ENCODE assay signal across 17 cellular contexts in the genomic region with DNA sequence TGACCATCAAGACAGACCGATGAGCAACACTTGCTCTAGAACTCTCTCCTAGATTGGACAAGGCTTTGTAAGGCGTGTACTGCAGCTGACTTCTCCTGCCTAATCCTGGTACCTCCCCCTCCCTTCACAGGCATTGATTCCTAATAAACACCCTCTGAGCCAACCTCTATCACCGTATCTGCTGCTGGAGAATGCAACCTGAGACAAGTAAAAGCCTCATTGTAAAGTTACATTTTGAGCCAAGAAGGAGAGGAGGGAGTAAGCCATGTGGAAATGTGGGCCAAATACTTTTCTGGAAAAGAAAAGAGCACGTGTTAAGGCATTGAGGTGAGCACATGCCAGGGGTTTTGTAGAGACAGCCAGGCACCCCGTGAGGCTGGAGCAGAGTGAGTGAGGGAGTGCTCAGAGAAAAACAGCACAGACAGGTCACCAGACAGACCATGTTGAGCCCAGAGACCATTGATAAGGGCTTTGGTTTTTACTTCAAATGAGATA. TPM values are rescaled to one million over a fixed set of nuclear protein-coding genes. Genes with fewer than 3 reads are reported as not detected.
A peak's percentile ranks its signal among the peaks of the same experiment; 100 is the strongest.
DNase-seq lines count a peak whose midpoint lies in the region; ATAC-seq and TF ChIP-seq lines count a peak whose summit lies in the region.
"Had no signal": no experiment of that assay in that cellular context is flagged by ENCODE, and none has a peak within 500 bp of the region (broad histone marks: within the 10 kb centered on the region; RNA-seq: fewer than 3 reads in every experiment).

No MANE protein-coding gene starts in this region.

- peaks cover 4% of the 10 kb centered on the region for H3K36me3 Mint-ChIP-seq in T-helper 17 cell (ENCODE audit: low read depth)

- intact Hi-C loops in mammary epithelial cell (cut with micrococcal nuclease): no loop called here
- intact Hi-C loops in breast epithelium (cut with DNase I; ENCODE audit: low total_unique reads): no loop called here

- no peak overlapping the region for H3K9ac ChIP-seq in mammary epithelial cell (ENCODE audit: insufficient read depth, low read length)

- TF ChIP-seq CTCF in mammary epithelial cell (conservative IDR thresholded peaks at IDR 0.05 in 1 of 2, IDR thresholded peaks at IDR 0.05 in 1 of 2; ENCODE audit: extremely low read depth in 1 of 2, insufficient read depth in 1 of 2, low read depth in 1 of 2, low read length in 2 of 2) (no peak), breast epithelium (IDR thresholded peaks at IDR 0.05) (no peak), epithelial cell of esophagus (IDR thresholded peaks at IDR 0.05; ENCODE audit: insufficient read depth, low read depth, low read length, missing control alignments) (no peak)

- no peaks in the 10 kb centered on the region for H4K20me1 ChIP-seq in mammary epithelial cell (ENCODE audit: insufficient read depth, low read length)

- H3K9me3 ChIP-seq in mammary epithelial cell (replicated peaks; ENCODE audit: insufficient read depth, low read length): no peaks in the 10 kb centered on the region
- no peaks in the 10 kb centered on the region for H3K9me3 ChIP-seq in breast epithelium
- no peaks in the 10 kb centered on the region for H3K9me3 ChIP-seq in T-helper 17 cell (ENCODE audit: control insufficient read depth, low read length, poor library complexity, severe bottlenecking)
- no peaks in the 10 kb centered on the region for H3K9me3 ChIP-seq in thymus (ENCODE audit: control insufficient read depth)

- no peak overlapping the region for H3K4me3 Mint-ChIP-seq in T-helper 17 cell

- peaks cover 28% of the 10 kb centered on the region for H3K79me2 ChIP-seq in mammary epithelial cell (ENCODE audit: insufficient read depth, low read length)

- TF ChIP-seq POLR2A in breast epithelium (IDR thresholded peaks at IDR 0.05): no peak

- H3K27me3 ChIP-seq in mammary epithelial cell (ENCODE audit: insufficient read depth, low read length) (no peaks in the 10 kb centered on the region), breast epithelium (no peaks in the 10 kb centered on the region), thymus (ENCODE audit: control insufficient read depth, insufficient read depth) (peaks cover 3% of the 10 kb centered on the region)
- H3K27me3 ChIP-seq: brain microvascular endothelial cell had no signal

- no peak for DNase-seq in mammary epithelial cell
- DNase-seq in breast epithelium (ENCODE audit: low spot score in 2 of 2): no peak
- no peak for DNase-seq in T-helper 17 cell
- DNase-seq in epithelial cell of esophagus (ENCODE audit: low read depth): peak; percentile 14
- no peak for DNase-seq in stimulated activated CD4-positive, alpha-beta T cell treated with anti-CD3 and anti-CD28 coated beads, Interleukin-12 subunit alpha, Interleukin-12 subunit beta, amount 100 ng/mL, for 4 hours
- DNase-seq: activated T-cell treated with anti-CD3 and anti-CD28 coated beads for 4 hours; AML-193; brain microvascular endothelial cell; effector memory CD8-positive, alpha-beta T cell; kidney; NCI-H1930; retina; SHP77 treated with DMSO at 0.1 percent for 48 hours; stimulated activated CD4-positive, alpha-beta T cell treated with anti-CD3 and anti-CD28 coated beads, Interleukin-2, amount 100 ng/mL, for 48 hours had no signal

- ATAC-seq in T-helper 17 cell (no peak), HG02623 (IDR thresholded peaks at IDR 0.05; ENCODE audit: unreplicated experiment) (no peak), HG03439 (IDR thresholded peaks at IDR 0.05; ENCODE audit: unreplicated experiment) (no peak)
- ATAC-seq: effector memory CD8-positive, alpha-beta T cell had no signal

- no peak overlapping the region for H3K4me3 ChIP-seq in mammary epithelial cell (replicated peaks in 1 of 3; ENCODE audit: insufficient read depth in 1 of 3, low read depth in 2 of 3, low read length in 3 of 3)
- no peak overlapping the region for H3K4me3 ChIP-seq in breast epithelium
- no peak overlapping the region for H3K4me3 ChIP-seq in epithelial cell of esophagus (ENCODE audit: low read length)
- H3K4me3 ChIP-seq in thymus (ENCODE audit: low read length): no peak overlapping the region

- peaks cover 10% of the 10 kb centered on the region for H3K4me1 ChIP-seq in mammary epithelial cell (ENCODE audit: insufficient read depth, low read length)
- peaks cover 0 to 4% of the 10 kb centered on the region in 2 donors for H3K4me1 ChIP-seq in breast epithelium
- H3K4me1 ChIP-seq in thymus (ENCODE audit: control insufficient read depth, insufficient read depth, low read length): no peaks in the 10 kb centered on the region

- no peak overlapping the region for H3K4me2 ChIP-seq in mammary epithelial cell (ENCODE audit: insufficient read depth, low read depth, low read length)

- BruUV-seq in mammary epithelial cell (replicated peaks; lab: Mats Ljungman, UMichigan): no TSS peak

- in situ Hi-C loops in mammary epithelial cell (cut with MboI; ENCODE audit: low sequenced_read_pairs in 2 of 2): no loop called here

- H3K27ac Mint-ChIP-seq in T-helper 17 cell: peak overlapping the region; percentile 85

- no peak overlapping the region for H3K27ac ChIP-seq in mammary epithelial cell (ENCODE audit: insufficient read depth, low read depth, low read length)
- H3K27ac ChIP-seq in breast epithelium: no peak overlapping the region
- peak overlapping the region; percentile 42 for H3K27ac ChIP-seq in thymus (ENCODE audit: low read depth)
- H3K27ac ChIP-seq: brain microvascular endothelial cell had no signal

- dilution Hi-C loops in mammary epithelial cell (cut with HindIII; ENCODE audit: low sequenced_read_pairs): no loop called here

- no peaks in the 10 kb centered on the region for H3K27me3 Mint-ChIP-seq in T-helper 17 cell
- H3K27me3 Mint-ChIP-seq: effector memory CD8-positive, alpha-beta T cell had no signal

- peak overlapping the region; percentile 6 for H2AFZ ChIP-seq in mammary epithelial cell (ENCODE audit: low read depth, low read length)

- WGBS in mammary epithelial cell (ENCODE audit: low coverage, missing lambda C conversion rate): 65% methylated on average over 5 of the region's 5 CpGs
- WGBS in thymus: 92% methylated on average over 5 of the region's 5 CpGs

- H3K36me3 ChIP-seq in mammary epithelial cell (ENCODE audit: insufficient read depth, low read length): no peaks in the 10 kb centered on the region
- no peaks in the 10 kb centered on the region for H3K36me3 ChIP-seq in breast epithelium
- H3K36me3 ChIP-seq in thymus (ENCODE audit: control insufficient read depth, insufficient read depth): no peaks in the 10 kb centered on the region
- H3K36me3 ChIP-seq: brain microvascular endothelial cell had no signal

- CTCF ChIA-PET in mammary epithelial cell (lab: Charles Lee; ENCODE audit: low non-redundant PET): no interaction called here

- peaks cover 44% of the 10 kb centered on the region for H3K4me1 Mint-ChIP-seq in T-helper 17 cell

RNA-seq across cellular contexts. Expression of gene WDFY1, which starts 2.6 kb away (rescaled TPM):
- total RNA-seq in mammary epithelial cell (10 to 100 TPM; 55.6 to 96.0 TPM), breast epithelium (10 to 100 TPM; 45.2 to 57.6 (median 46.2) TPM), T-helper 17 cell (10 to 100 TPM; 36.9 to 44.8 TPM)
- polyA plus RNA-seq in mammary epithelial cell (42.8 TPM), thymus (23.5 TPM)
- 69.1 TPM for polyA minus RNA-seq in mammary epithelial cell

RNA-seq across cellular contexts. Expression of gene MRPL44, which starts 9.5 kb away (rescaled TPM):
- 10 to 100 TPM; 24.2 to 27.2 TPM for total RNA-seq in mammary epithelial cell
- 22.8 TPM for polyA plus RNA-seq in mammary epithelial cell
- polyA minus RNA-seq in mammary epithelial cell: 27.3 TPM
- 10 to 100 TPM; 22.4 to 27.4 (median 24.3) TPM for total RNA-seq in breast epithelium
- total RNA-seq in T-helper 17 cell: 10 to 100 TPM; 21.8 to 30.5 TPM
- 23.7 TPM for polyA plus RNA-seq in thymus
